In the genomic region with DNA sequence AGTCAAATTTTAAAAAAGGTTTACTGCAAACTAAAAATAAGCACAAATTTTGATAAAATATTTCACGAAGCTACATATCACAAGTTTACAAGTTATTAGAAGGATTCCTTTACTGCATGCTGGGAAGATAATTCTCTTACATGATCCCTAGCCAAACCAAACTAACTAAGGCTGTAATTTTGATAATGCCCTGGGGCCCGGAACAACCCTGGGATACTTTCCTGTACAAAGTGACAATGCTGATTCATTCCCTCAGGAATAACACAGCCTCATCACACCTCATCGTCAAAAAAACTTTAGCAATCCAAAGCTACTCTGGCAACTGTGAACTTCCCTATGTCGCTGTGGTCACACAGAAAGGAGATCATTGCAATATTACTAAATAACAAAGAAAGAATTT, we compare ENCODE assay signal across 1 cellular context.
TF ChIP-seq lines count a peak whose summit lies in the region.

No MANE protein-coding gene starts in this region.

TF ChIP-seq in HEK293, 187 proteins besides CTCF, POLR2A, EP300 and RAD21 (continued from another document):
- TF ChIP-seq, protein P1, sequence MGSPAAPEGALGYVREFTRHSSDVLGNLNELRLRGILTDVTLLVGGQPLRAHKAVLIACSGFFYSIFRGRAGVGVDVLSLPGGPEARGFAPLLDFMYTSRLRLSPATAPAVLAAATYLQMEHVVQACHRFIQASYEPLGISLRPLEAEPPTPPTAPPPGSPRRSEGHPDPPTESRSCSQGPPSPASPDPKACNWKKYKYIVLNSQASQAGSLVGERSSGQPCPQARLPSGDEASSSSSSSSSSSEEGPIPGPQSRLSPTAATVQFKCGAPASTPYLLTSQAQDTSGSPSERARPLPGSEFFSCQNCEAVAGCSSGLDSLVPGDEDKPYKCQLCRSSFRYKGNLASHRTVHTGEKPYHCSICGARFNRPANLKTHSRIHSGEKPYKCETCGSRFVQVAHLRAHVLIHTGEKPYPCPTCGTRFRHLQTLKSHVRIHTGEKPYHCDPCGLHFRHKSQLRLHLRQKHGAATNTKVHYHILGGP (tag by site-specific recombination; IDR thresholded peaks at IDR 0.05): peak; percentile 71
